In genomic region chr4:113474017-113474416, GRCh38 we compare ENCODE assay signal across 12 cellular contexts.
A peak's percentile ranks its signal among the peaks of the same experiment; 100 is the strongest.
DNase-seq lines count a peak whose midpoint lies in the region; ATAC-seq and TF ChIP-seq lines count a peak whose summit lies in the region.
"Had no signal": no experiment of that assay in that cellular context is flagged by ENCODE, and none has a peak within 500 bp of the region (broad histone marks: within the 10 kb centered on the region; RNA-seq: fewer than 3 reads in every experiment).

No MANE protein-coding gene starts in this region.

- no peak overlapping the region for H3K4me3 ChIP-seq in fibroblast of the aortic adventitia (ENCODE audit: low read depth, low read length)
- H3K4me3 ChIP-seq: testis had no signal

- TF ChIP-seq CTCF in natural killer cell (IDR thresholded peaks at IDR 0.05) (no peak), fibroblast of the aortic adventitia (IDR thresholded peaks at IDR 0.05; ENCODE audit: insufficient read depth, low read length) (no peak)

- H3K4me1 Mint-ChIP-seq in natural killer cell treated with Interleukin-12 subunit alpha and Interleukin-12 subunit beta and Interleukin-15 and Interleukin-18, amount 100 ng/mL, for 72 hours (ENCODE audit: low read depth in 2 of 2): peaks cover 18 to 19% of the 10 kb centered on the region in 2 donors
- peaks cover 0 to 12% of the 10 kb centered on the region in 2 donors for H3K4me1 Mint-ChIP-seq in natural killer cell
- H3K4me1 Mint-ChIP-seq in activated T-helper 1 cell treated with anti-CD3 and anti-CD28 coated beads, Interleukin-12 subunit alpha, Interleukin-12 subunit beta, Interleukin-2, Interleukin-4 antibody, amounts not matched to agents 30 ng/mL and 10 ng/mL and 1 ng/mL, durations not matched to agents 14 hours and 24 hours and 36 hours (ENCODE audit: low read depth): peaks cover 39% of the 10 kb centered on the region
- H3K4me1 Mint-ChIP-seq in stimulated activated naive CD8-positive, alpha-beta T cell treated with anti-CD3 and anti-CD28 coated beads, Interleukin-15, Interleukin-2, amounts not matched to agents 100 ng/mL and 50 ng/mL, for 24 hours (ENCODE audit: low read depth): peaks cover 64% of the 10 kb centered on the region
- H3K4me1 Mint-ChIP-seq: IgD-negative memory B cell had no signal

- H3K4me3 Mint-ChIP-seq in natural killer cell treated with Interleukin-12 subunit alpha and Interleukin-12 subunit beta and Interleukin-15 and Interleukin-18, amount 100 ng/mL, for 72 hours: no peak overlapping the region
- no peak overlapping the region for H3K4me3 Mint-ChIP-seq in natural killer cell
- no peak overlapping the region for H3K4me3 Mint-ChIP-seq in activated T-helper 1 cell treated with anti-CD3 and anti-CD28 coated beads, Interleukin-12 subunit alpha, Interleukin-12 subunit beta, Interleukin-2, Interleukin-4 antibody, amounts not matched to agents 30 ng/mL and 10 ng/mL and 1 ng/mL, durations not matched to agents 14 hours and 24 hours and 36 hours
- no peak overlapping the region for H3K4me3 Mint-ChIP-seq in stimulated activated naive CD8-positive, alpha-beta T cell treated with anti-CD3 and anti-CD28 coated beads, Interleukin-15, Interleukin-2, amounts not matched to agents 100 ng/mL and 50 ng/mL, for 24 hours
- H3K4me3 Mint-ChIP-seq: CD4-positive, alpha-beta T cell; IgD-negative memory B cell had no signal

- H3K36me3 Mint-ChIP-seq in natural killer cell treated with Interleukin-12 subunit alpha and Interleukin-12 subunit beta and Interleukin-15 and Interleukin-18, amount 100 ng/mL, for 72 hours: peaks cover 14% of the 10 kb centered on the region
- no peaks in the 10 kb centered on the region for H3K36me3 Mint-ChIP-seq in natural killer cell
- H3K36me3 Mint-ChIP-seq in activated T-helper 1 cell treated with anti-CD3 and anti-CD28 coated beads, Interleukin-12 subunit alpha, Interleukin-12 subunit beta, Interleukin-2, Interleukin-4 antibody, amounts not matched to agents 30 ng/mL and 10 ng/mL and 1 ng/mL, durations not matched to agents 14 hours and 24 hours and 36 hours (ENCODE audit: low read depth): peaks cover 46% of the 10 kb centered on the region
- H3K36me3 Mint-ChIP-seq in stimulated activated naive CD8-positive, alpha-beta T cell treated with anti-CD3 and anti-CD28 coated beads, Interleukin-15, Interleukin-2, amounts not matched to agents 100 ng/mL and 50 ng/mL, for 24 hours (ENCODE audit: low read depth): peaks cover 62% of the 10 kb centered on the region

- no peaks in the 10 kb centered on the region for H3K27me3 Mint-ChIP-seq in natural killer cell treated with Interleukin-12 subunit alpha and Interleukin-12 subunit beta and Interleukin-15 and Interleukin-18, amount 100 ng/mL, for 72 hours
- no peaks in the 10 kb centered on the region for H3K27me3 Mint-ChIP-seq in natural killer cell (ENCODE audit: low read depth in 2 of 2)
- H3K27me3 Mint-ChIP-seq in activated T-helper 1 cell treated with anti-CD3 and anti-CD28 coated beads, Interleukin-12 subunit alpha, Interleukin-12 subunit beta, Interleukin-2, Interleukin-4 antibody, amounts not matched to agents 30 ng/mL and 10 ng/mL and 1 ng/mL, durations not matched to agents 14 hours and 24 hours and 36 hours (ENCODE audit: insufficient read depth): no peaks in the 10 kb centered on the region
- no peaks in the 10 kb centered on the region for H3K27me3 Mint-ChIP-seq in stimulated activated naive CD8-positive, alpha-beta T cell treated with anti-CD3 and anti-CD28 coated beads, Interleukin-15, Interleukin-2, amounts not matched to agents 100 ng/mL and 50 ng/mL, for 24 hours
- H3K27me3 Mint-ChIP-seq: CD4-positive, alpha-beta T cell; IgD-negative memory B cell had no signal

- peaks cover 5% of the 10 kb centered on the region for H3K9me3 Mint-ChIP-seq in natural killer cell treated with Interleukin-12 subunit alpha and Interleukin-12 subunit beta and Interleukin-15 and Interleukin-18, amount 100 ng/mL, for 72 hours
- H3K9me3 Mint-ChIP-seq in natural killer cell: no peaks in the 10 kb centered on the region
- peaks cover 26% of the 10 kb centered on the region for H3K9me3 Mint-ChIP-seq in activated T-helper 1 cell treated with anti-CD3 and anti-CD28 coated beads, Interleukin-12 subunit alpha, Interleukin-12 subunit beta, Interleukin-2, Interleukin-4 antibody, amounts not matched to agents 30 ng/mL and 10 ng/mL and 1 ng/mL, durations not matched to agents 14 hours and 24 hours and 36 hours
- peaks cover 19% of the 10 kb centered on the region for H3K9me3 Mint-ChIP-seq in stimulated activated naive CD8-positive, alpha-beta T cell treated with anti-CD3 and anti-CD28 coated beads, Interleukin-15, Interleukin-2, amounts not matched to agents 100 ng/mL and 50 ng/mL, for 24 hours

- DNase-seq in natural killer cell treated with Interleukin-12 subunit alpha and Interleukin-12 subunit beta and Interleukin-15 and Interleukin-18, amount 100 ng/mL, for 72 hours (ENCODE audit: low spot score): no peak
- DNase-seq in natural killer cell (no peak), fibroblast of the aortic adventitia (ENCODE audit: low read depth) (peak; percentile 96), NCI-H2171 treated with DMSO at 0.1 percent for 48 hours (lab: John Stamatoyannopoulos, UW) (no peak), NCI-H1417 treated with DMSO at 0.1 percent for 48 hours (lab: John Stamatoyannopoulos, UW) (no peak), NCI-H1105 (lab: John Stamatoyannopoulos, UW) (no peak)
- DNase-seq in activated T-helper 1 cell treated with anti-CD3 and anti-CD28 coated beads, Interleukin-12 subunit alpha, Interleukin-12 subunit beta, Interleukin-2, Interleukin-4 antibody, amounts not matched to agents 30 ng/mL and 10 ng/mL and 1 ng/mL, durations not matched to agents 14 hours and 24 hours and 36 hours (ENCODE audit: low spot score): no peak
- DNase-seq: CD4-positive, alpha-beta T cell; NCI-H2081; testis had no signal

- no peak overlapping the region for H3K27ac Mint-ChIP-seq in natural killer cell treated with Interleukin-12 subunit alpha and Interleukin-12 subunit beta and Interleukin-15 and Interleukin-18, amount 100 ng/mL, for 72 hours
- no peak overlapping the region for H3K27ac Mint-ChIP-seq in natural killer cell
- peak overlapping the region; percentile 82 for H3K27ac Mint-ChIP-seq in activated T-helper 1 cell treated with anti-CD3 and anti-CD28 coated beads, Interleukin-12 subunit alpha, Interleukin-12 subunit beta, Interleukin-2, Interleukin-4 antibody, amounts not matched to agents 30 ng/mL and 10 ng/mL and 1 ng/mL, durations not matched to agents 14 hours and 24 hours and 36 hours
- H3K27ac Mint-ChIP-seq in stimulated activated naive CD8-positive, alpha-beta T cell treated with anti-CD3 and anti-CD28 coated beads, Interleukin-15, Interleukin-2, amounts not matched to agents 100 ng/mL and 50 ng/mL, for 24 hours: peak overlapping the region; percentile 89
- H3K27ac Mint-ChIP-seq: CD4-positive, alpha-beta T cell; IgD-negative memory B cell had no signal

- peak; percentile 61 to 63 for ATAC-seq in natural killer cell treated with Interleukin-12 subunit alpha and Interleukin-12 subunit beta and Interleukin-15 and Interleukin-18, amount 100 ng/mL, for 72 hours
- ATAC-seq in natural killer cell: no peak

- intact Hi-C loops in natural killer cell (cut with micrococcal nuclease): no loop called here
- intact Hi-C loops in activated T-helper 1 cell treated with anti-CD3 and anti-CD28 coated beads, Interleukin-12 subunit alpha, Interleukin-12 subunit beta, Interleukin-2, Interleukin-4 antibody, amounts not matched to agents 30 ng/mL and 10 ng/mL and 1 ng/mL, durations not matched to agents 14 hours and 24 hours and 36 hours (cut with micrococcal nuclease): loop anchor here (1.0 to 5.0 kb wide), 8 partner anchors 27 to 837 kb away; partner anchors contain the start of genes LARP7 and ZGRF1

Comparison
In these comparisons a context has a peak if more than half of its experiments do, and no peak if none do; other contexts are left out.
1. ATAC-seq: peak in natural killer cell treated with Interleukin-12 subunit alpha and Interleukin-12 subunit beta and Interleukin-15 and Interleukin-18, amount 100 ng/mL, for 72 hours (2 of 2); none in natural killer cell (0 of 3).
2. H3K27ac Mint-ChIP-seq: peak in activated T-helper 1 cell treated with anti-CD3 and anti-CD28 coated beads, Interleukin-12 subunit alpha, Interleukin-12 subunit beta, Interleukin-2, Interleukin-4 antibody, amounts not matched to agents 30 ng/mL and 10 ng/mL and 1 ng/mL, durations not matched to agents 14 hours and 24 hours and 36 hours (single experiment) and stimulated activated naive CD8-positive, alpha-beta T cell treated with anti-CD3 and anti-CD28 coated beads, Interleukin-15, Interleukin-2, amounts not matched to agents 100 ng/mL and 50 ng/mL, for 24 hours (single experiment); none in natural killer cell treated with Interleukin-12 subunit alpha and Interleukin-12 subunit beta and Interleukin-15 and Interleukin-18, amount 100 ng/mL, for 72 hours (0 of 2) and natural killer cell (0 of 2).